In genomic region chr11:128965485-128965884, GRCh38 we compare ENCODE assay signal across 9 cellular contexts. TPM values are rescaled to one million over a fixed set of nuclear protein-coding genes. Genes with fewer than 3 reads are reported as not detected.
DNase-seq lines count a peak whose midpoint lies in the region; ATAC-seq and TF ChIP-seq lines count a peak whose summit lies in the region.
"Had no signal": no experiment of that assay in that cellular context is flagged by ENCODE, and none has a peak within 500 bp of the region (broad histone marks: within the 10 kb centered on the region; RNA-seq: fewer than 3 reads in every experiment).

No MANE protein-coding gene starts in this region.

- no peak overlapping the region for H3K4me3 ChIP-seq in H7 (ENCODE audit: insufficient read depth, low read depth, low read length)
- H3K4me3 ChIP-seq: skin epidermis had no signal

- ATAC-seq in GM19035 (IDR thresholded peaks at IDR 0.05; ENCODE audit: unreplicated experiment): peak; percentile 96
- ATAC-seq in HG02943 (IDR thresholded peaks at IDR 0.05; ENCODE audit: low read depth, unreplicated experiment): peak; percentile 96
- ATAC-seq in omental fat pad (ENCODE audit: low FRiP score): no peak

- TF ChIP-seq CTCF in omental fat pad (IDR thresholded peaks at IDR 0.05): no peak

- H3K36me3 ChIP-seq in H7 (replicated peaks; ENCODE audit: control insufficient read depth, insufficient read depth, low read length): peaks cover 8% of the 10 kb centered on the region

- in situ Hi-C loops in SK-MEL-5 (cut with HindIII; ENCODE audit: low pct_unique_long_range_greater_than_20kb, low sequenced_read_pairs): no loop called here

- DNase-seq in Ammon's horn (ENCODE audit: low spot score) (peak; percentile 33), SK-MEL-5 (ENCODE audit: low read depth, low spot score) (peak; percentile 2), COLO668 (lab: John Stamatoyannopoulos, UW; ENCODE audit: unreplicated experiment) (no peak), H7 (no peak), NCI-H345 treated with DMSO at 0.1 percent for 48 hours (lab: John Stamatoyannopoulos, UW; ENCODE audit: unreplicated experiment) (no peak), omental fat pad (ENCODE audit: low spot score) (no peak)

- no peaks in the 10 kb centered on the region for H3K27me3 ChIP-seq in H7 (ENCODE audit: control insufficient read depth, insufficient read depth, low read length)

RNA-seq across cellular contexts. Expression of gene TP53AIP1, which starts 22.8 kb away (rescaled TPM):
- 0.13 TPM in 1 of 2 replicates, not detected in the other for total RNA-seq in SK-MEL-5 (2014; rRNA removed; shearing (Covaris generic))
- polyA plus RNA-seq in SK-MEL-5 (2015; cell fraction: cytosol; rRNA removed): not detected in 2 replicates
- polyA plus RNA-seq in SK-MEL-5 (2015; cell fraction: nucleus; rRNA removed): not detected in 2 replicates
- total RNA-seq in H7 (2014; rRNA removed; shearing (Covaris generic)): 0.07 TPM in 1 of 2 replicates, not detected in the other
- under 1 TPM in 2 of 4 donors, not detected in 2; 0.24 to 0.37 TPM for total RNA-seq in omental fat pad

Comparison
In these comparisons a context has a peak if more than half of its experiments do, and no peak if none do; other contexts are left out.
1. DNase-seq: peak in Ammon's horn (single experiment) and SK-MEL-5 (single experiment); none in COLO668 (single experiment), H7 (single experiment), NCI-H345 treated with DMSO at 0.1 percent for 48 hours (single experiment) and omental fat pad (single experiment).